Comparison of ENCODE assay signal across 1 cellular context in genomic region chr7:96308253-96308949, GRCh38.
TF ChIP-seq lines count a peak whose summit lies in the region.

No MANE protein-coding gene starts in this region.

TF ChIP-seq in HEK293, 187 proteins besides CTCF, POLR2A, EP300 and RAD21 (continued from another document):
- TF ChIP-seq ZBTB11 (tag by site-specific recombination; conservative IDR thresholded peaks at IDR 0.05; ENCODE audit: low read depth) = no peak
TF ChIP-seq in HEK293: peak in this region for 2.
